In the genomic region with DNA sequence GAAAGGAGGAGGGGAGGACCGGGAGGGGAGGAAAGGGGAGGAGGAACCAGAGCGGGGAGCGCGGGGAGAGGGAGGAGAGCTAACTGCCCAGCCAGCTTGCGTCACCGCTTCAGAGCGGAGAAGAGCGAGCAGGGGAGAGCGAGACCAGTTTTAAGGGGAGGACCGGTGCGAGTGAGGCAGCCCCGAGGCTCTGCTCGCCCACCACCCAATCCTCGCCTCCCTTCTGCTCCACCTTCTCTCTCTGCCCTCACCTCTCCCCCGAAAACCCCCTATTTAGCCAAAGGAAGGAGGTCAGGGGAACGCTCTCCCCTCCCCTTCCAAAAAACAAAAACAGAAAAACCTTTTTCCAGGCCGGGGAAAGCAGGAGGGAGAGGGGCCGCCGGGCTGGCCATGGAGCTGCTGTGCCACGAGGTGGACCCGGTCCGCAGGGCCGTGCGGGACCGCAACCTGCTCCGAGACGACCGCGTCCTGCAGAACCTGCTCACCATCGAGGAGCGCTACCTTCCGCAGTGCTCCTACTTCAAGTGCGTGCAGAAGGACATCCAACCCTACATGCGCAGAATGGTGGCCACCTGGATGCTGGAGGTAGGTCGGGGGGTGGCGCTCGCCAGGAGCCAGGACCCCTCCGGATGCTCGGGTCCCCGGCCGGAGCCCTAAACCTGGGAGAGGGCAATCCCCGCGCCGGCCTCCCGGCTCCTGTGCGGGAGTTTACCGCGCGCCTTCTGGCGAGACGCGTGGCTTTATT, we compare ENCODE assay signal across 8 cellular contexts. TPM values are rescaled to one million over a fixed set of nuclear protein-coding genes. Genes with fewer than 3 reads are reported as not detected.
DNase-seq lines count a peak whose midpoint lies in the region; ATAC-seq and TF ChIP-seq lines count a peak whose summit lies in the region.

Gene CCND2 (plus strand): TSS at position 112 of the 745 bp plus-strand sequence. CDS start 279 bp downstream, at position 391.

- H3K9me3 Mint-ChIP-seq in activated naive CD4-positive, alpha-beta T cell treated with anti-CD3 and anti-CD28 coated beads, Interleukin-2, amount 50 U/mL, for 24 hours = no peaks in the 10 kb centered on the region

- no peak for TF ChIP-seq CTCF in neutrophil (IDR thresholded peaks at IDR 0.05)

- peaks cover 27% of the 10 kb centered on the region for H3K36me3 Mint-ChIP-seq in activated naive CD4-positive, alpha-beta T cell treated with anti-CD3 and anti-CD28 coated beads, Interleukin-2, amount 50 U/mL, for 24 hours

- H3K4me1 ChIP-seq in neutrophil (ENCODE audit: control insufficient read depth in 1 of 2, insufficient read depth in 1 of 2, low read depth in 1 of 2, low read length in 1 of 2) = peaks cover 75 to 78% of the 10 kb centered on the region in 2 experiments

- no peaks in the 10 kb centered on the region for H3K27me3 Mint-ChIP-seq in activated naive CD4-positive, alpha-beta T cell treated with anti-CD3 and anti-CD28 coated beads, Interleukin-2, amount 50 U/mL, for 24 hours

- H3K27ac ChIP-seq in neutrophil = peak within 1 kb of the TSS; percentile 82
- peak within 1 kb of the TSS; percentile 83 for H3K27ac ChIP-seq in temporal lobe (ENCODE audit: low read depth, low read length)

- H3K4me1 Mint-ChIP-seq in activated naive CD4-positive, alpha-beta T cell treated with anti-CD3 and anti-CD28 coated beads, Interleukin-2, amount 50 U/mL, for 24 hours = peaks cover 21% of the 10 kb centered on the region

- DNase-seq in DMS53 (lab: John Stamatoyannopoulos, UW) = peak; percentile 100
- DNase-seq in H7 = peak; percentile 97
- peak; percentile 94 for DNase-seq in RKO (ENCODE audit: low spot score)
- DNase-seq in glomerular visceral epithelial cell (ENCODE audit: extremely low spot score) = peak; percentile 22

- H3K36me3 ChIP-seq in H7 (replicated peaks; ENCODE audit: control insufficient read depth, insufficient read depth, low read length) = peaks cover 23% of the 10 kb centered on the region
- H3K36me3 ChIP-seq in neutrophil = no peaks in the 10 kb centered on the region

- ATAC-seq in HG03135 (IDR thresholded peaks at IDR 0.05; ENCODE audit: unreplicated experiment) = no peak

- no peaks in the 10 kb centered on the region for H3K9me3 ChIP-seq in neutrophil

- peak within 1 kb of the TSS; percentile 98 for H3K4me3 Mint-ChIP-seq in activated naive CD4-positive, alpha-beta T cell treated with anti-CD3 and anti-CD28 coated beads, Interleukin-2, amount 50 U/mL, for 24 hours

- H3K4me3 ChIP-seq in H7 (ENCODE audit: insufficient read depth, low read depth, low read length) = peak within 1 kb of the TSS; percentile 99
- H3K4me3 ChIP-seq in neutrophil (ENCODE audit: low read depth in 1 of 2, low read length in 1 of 2) = peak within 1 kb of the TSS; percentile 91 to 94

- H3K27ac Mint-ChIP-seq in activated naive CD4-positive, alpha-beta T cell treated with anti-CD3 and anti-CD28 coated beads, Interleukin-2, amount 50 U/mL, for 24 hours = peak within 1 kb of the TSS; percentile 99

- H3K27me3 ChIP-seq in H7 (ENCODE audit: control insufficient read depth, insufficient read depth, low read length) (peaks cover 17% of the 10 kb centered on the region), neutrophil (peaks cover 7% of the 10 kb centered on the region)

RNA-seq across cellular contexts. Expression of gene CCND2, which starts in this region (rescaled TPM):
- 136 and 201 TPM in 2 replicates for total RNA-seq in H7 (2014; rRNA removed; shearing (Covaris generic))
- total RNA-seq in temporal lobe = 145 TPM

Comparison
In these comparisons a context has a peak if more than half of its experiments do, and no peak if none do; other contexts are left out.
1. DNase-seq: peak in every context shown above with its lines; median percentile 100 in DMS53; 97 in H7; 94 in RKO; 22 in glomerular visceral epithelial cell.